ENCODE assay signal across 10 cellular contexts in the genomic region with DNA sequence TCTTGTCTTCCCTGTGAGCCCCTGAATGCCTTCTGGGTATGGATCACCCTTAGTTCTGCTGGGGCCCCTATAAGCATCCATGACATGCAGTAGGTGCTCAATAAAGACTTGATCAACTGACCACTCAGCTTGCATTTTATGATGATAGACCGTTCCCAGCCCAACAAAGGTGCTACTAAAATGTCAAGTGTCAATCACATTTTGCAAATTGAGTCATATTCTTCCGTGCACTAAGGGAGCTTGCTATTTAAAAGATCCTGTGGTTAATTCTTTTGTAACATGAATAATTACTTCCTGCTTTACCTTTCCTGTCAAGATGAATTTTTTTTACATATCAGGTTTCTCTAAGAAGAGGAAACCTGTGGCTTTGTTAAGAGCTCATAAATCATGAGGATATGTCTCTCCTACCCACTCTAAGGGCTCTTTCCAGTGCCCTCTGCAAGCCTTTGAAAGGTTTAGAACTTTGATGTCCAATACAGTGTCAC. TPM values are rescaled to one million over a fixed set of nuclear protein-coding genes. Genes with fewer than 3 reads are reported as not detected.
DNase-seq lines count a peak whose midpoint lies in the region; ATAC-seq, FAIRE-seq and TF ChIP-seq lines count a peak whose summit lies in the region.
"Had no signal": no experiment of that assay in that cellular context is flagged by ENCODE, and none has a peak within 500 bp of the region (broad histone marks: within the 10 kb centered on the region; RNA-seq: fewer than 3 reads in every experiment).

No MANE protein-coding gene starts in this region.

- H2AFZ ChIP-seq in OCI-LY3 (ENCODE audit: low read depth, low read length), result no peak overlapping the region
- H2AFZ ChIP-seq in H1 (ENCODE audit: low read length), result no peak overlapping the region

- no peak overlapping the region for H2BK20ac ChIP-seq in H1 (ENCODE audit: low read length)

- no peak overlapping the region for H3K27ac ChIP-seq in OCI-LY3 (ENCODE audit: low read length)
- no peak overlapping the region for H3K27ac ChIP-seq in H1 (ENCODE audit: low read depth, low read length)
- H3K27ac ChIP-seq in upper lobe of right lung, result no peak overlapping the region
- H3K27ac ChIP-seq: brain microvascular endothelial cell had no signal

- H3K4me3 ChIP-seq in OCI-LY3 (ENCODE audit: low read length), result peak overlapping the region; percentile 20; the same call in 1 of the 2 replicates
- no peak overlapping the region for H3K4me3 ChIP-seq in H1 (ENCODE audit: extremely low read depth in 1 of 4, insufficient read depth in 2 of 4, low read depth in 3 of 4, low read length in 4 of 4)
- H3K4me3 ChIP-seq in upper lobe of right lung, result no peak overlapping the region

- FAIRE-seq in H1 (lab: Jason Lieb, UNC), result no peak

- no peak overlapping the region for H3K4ac ChIP-seq in H1 (replicated peaks; ENCODE audit: insufficient read length, low read depth, low read length)

- no peak overlapping the region for H4K91ac ChIP-seq in H1 (replicated peaks; ENCODE audit: insufficient read length, low read length)

- WGBS in H1 (ENCODE audit: extremely low coverage in 1 of 2, insufficient coverage in 1 of 2, insufficient read length in 1 of 2, insufficient replicate concordance in 2 of 2, low coverage in 1 of 2, low lambda C conversion rate in 2 of 2, missing lambda C conversion rate in 1 of 2), 2 experiments, result 95% methylated on average over 2 of the region's 2 CpGs; no CpG with 5 or more reads in 1 of the 2 experiments

- H2BK5ac ChIP-seq in H1 (ENCODE audit: low read depth, low read length), result no peak overlapping the region

- no peak overlapping the region for H2BK15ac ChIP-seq in H1 (ENCODE audit: low read length)

- no peak overlapping the region for H4K8ac ChIP-seq in H1 (ENCODE audit: extremely low read depth, insufficient read depth, low read length)

- H3K79me2 ChIP-seq in OCI-LY3 (ENCODE audit: low read length), result peaks cover 47% of the 10 kb centered on the region
- peaks cover 0 to 2% of the 10 kb centered on the region in 2 experiments; a peak in 1 of 4 replicates for H3K79me2 ChIP-seq in H1 (ENCODE audit: control insufficient read depth in 1 of 2, insufficient read depth in 2 of 2, low read length in 2 of 2)

- H4K20me1 ChIP-seq in OCI-LY3 (ENCODE audit: insufficient read depth, low read length) (peaks cover 12% of the 10 kb centered on the region; the same call in 1 of the 2 replicates), H1 (replicated peaks in 1 of 2; ENCODE audit: control insufficient read depth in 1 of 2, insufficient read depth in 2 of 2, low read length in 2 of 2) (no peaks in the 10 kb centered on the region)

- ATAC-seq in HG02798 (IDR thresholded peaks at IDR 0.05; ENCODE audit: poor library complexity, unreplicated experiment) (peak; percentile 32), GM21526 (IDR thresholded peaks at IDR 0.05; ENCODE audit: low FRiP score, unreplicated experiment) (no peak), upper lobe of right lung (no peak)

- TF ChIP-seq CTCF in Calu3 (IDR thresholded peaks at IDR 0.05; ENCODE audit: unreplicated experiment) (no peak), OCI-LY3 (IDR thresholded peaks at IDR 0.05; ENCODE audit: low read depth, low read length) (no peak), H1 (IDR thresholded peaks at IDR 0.05; ENCODE audit: control extremely low read depth in 1 of 3, insufficient read depth in 1 of 3, low read depth in 1 of 3, low read length in 3 of 3) (no peak), upper lobe of right lung (IDR thresholded peaks at IDR 0.05) (no peak)

- DNase-seq in Calu3 (no peak), H1 (ENCODE audit: low read depth in 1 of 2, low spot score in 2 of 2) (no peak), NCI-H2081 (lab: John Stamatoyannopoulos, UW) (no peak), medulla oblongata (ENCODE audit: extremely low spot score) (no peak), upper lobe of right lung (no peak)
- DNase-seq: brain microvascular endothelial cell, SHP77 had no signal

- no peak overlapping the region for H2AK5ac ChIP-seq in H1 (ENCODE audit: low read depth, low read length)

- 0 out of 2 replicates have a peak overlapping the region, but pooled peaks have one; percentile 9 for H2BK12ac ChIP-seq in H1 (ENCODE audit: low read depth, low read length)

- no peak for TF ChIP-seq EP300 in H1 (IDR thresholded peaks at IDR 0.05; ENCODE audit: borderline replicate concordance in 1 of 2, low read depth in 2 of 2, low read length in 2 of 2)

- peak overlapping the region; percentile 53 for H3K4me2 ChIP-seq in OCI-LY3 (ENCODE audit: low read length)
- no peak overlapping the region for H3K4me2 ChIP-seq in H1 (ENCODE audit: insufficient read depth in 1 of 2, low read depth in 2 of 2, low read length in 2 of 2)

- H3K36me3 Mint-ChIP-seq in Calu3 (ENCODE audit: insufficient read depth, unreplicated experiment), result peaks cover 9% of the 10 kb centered on the region

- H3K9ac ChIP-seq in OCI-LY3 (ENCODE audit: low read length) (no peak overlapping the region), H1 (replicated peaks in 1 of 4; ENCODE audit: extremely low read depth in 1 of 4, low read depth in 3 of 4, low read length in 3 of 4) (no peak overlapping the region)

- peak overlapping the region; percentile 34 for H3K4me3 Mint-ChIP-seq in Calu3 (ENCODE audit: low read depth, unreplicated experiment)

- H3K14ac ChIP-seq in H1 (ENCODE audit: insufficient read length), result no peak overlapping the region

- CTCF ChIA-PET in Calu3 (lab: Charles Lee), result interaction anchor here (0.7 to 1.2 kb wide), 2 partner anchors 48 to 80 kb away, joined by 4 read pairs; no protein-coding TSS in a partner anchor
- CTCF ChIA-PET in H1 (lab: Charles Lee; ENCODE audit: partially characterized antibody), result interaction anchor here (1.1 to 1.3 kb wide), 2 partner anchors 20 to 99 kb away, joined by 3 read pairs; no protein-coding TSS in a partner anchor

- H3K23me2 ChIP-seq in H1 (ENCODE audit: low read depth, low read length), result no peaks in the 10 kb centered on the region

- POLR2A ChIA-PET in H1 (lab: Charles Lee; ENCODE audit: partially characterized antibody), result no interaction called here

- H3K79me1 ChIP-seq in H1 (ENCODE audit: low read depth, low read length), result no peaks in the 10 kb centered on the region; the same call in 1 of the 2 replicates

- H3K27ac Mint-ChIP-seq in Calu3 (ENCODE audit: unreplicated experiment), result peak overlapping the region; percentile 69

- TF ChIP-seq RAD21 in H1 (IDR thresholded peaks at IDR 0.05 in 1 of 2, conservative IDR thresholded peaks at IDR 0.05 in 1 of 2; ENCODE audit: low read depth in 2 of 2, low read length in 2 of 2), result no peak

- H3K27me3 ChIP-seq in OCI-LY3 (ENCODE audit: low read depth, low read length) (no peaks in the 10 kb centered on the region), H1 (replicated peaks in 1 of 4; ENCODE audit: control insufficient read depth in 3 of 4, extremely low read depth in 1 of 4, insufficient read depth in 3 of 4, low read length in 3 of 4) (no peaks in the 10 kb centered on the region), upper lobe of right lung (no peaks in the 10 kb centered on the region)
- H3K27me3 ChIP-seq: brain microvascular endothelial cell had no signal

- peaks cover 25% of the 10 kb centered on the region for H3K4me1 ChIP-seq in OCI-LY3 (ENCODE audit: low read length)
- H3K4me1 ChIP-seq in H1 (replicated peaks in 1 of 4; ENCODE audit: control insufficient read depth in 3 of 4, insufficient read depth in 4 of 4, low read length in 3 of 4), result peaks cover 3 to 12% (median 4%) of the 10 kb centered on the region in 4 experiments; a peak in 5 of 7 replicates
- no peaks in the 10 kb centered on the region for H3K4me1 ChIP-seq in upper lobe of right lung

- H3K36me3 ChIP-seq in OCI-LY3 (replicated peaks; ENCODE audit: low read depth, low read length) (peaks cover 16% of the 10 kb centered on the region), H1 (ENCODE audit: control insufficient read depth in 2 of 4, insufficient read depth in 4 of 4, low read length in 3 of 4) (no peaks in the 10 kb centered on the region), upper lobe of right lung (no peaks in the 10 kb centered on the region)
- H3K36me3 ChIP-seq: brain microvascular endothelial cell had no signal

- no peaks in the 10 kb centered on the region for H3K27me3 Mint-ChIP-seq in Calu3 (ENCODE audit: unreplicated experiment)

- no peak overlapping the region for H3K18ac ChIP-seq in H1 (ENCODE audit: extremely low read depth, low read length)

- no peak overlapping the region for H3K56ac ChIP-seq in H1 (replicated peaks; ENCODE audit: insufficient read length, low read depth, low read length)

- peaks cover 25% of the 10 kb centered on the region for H3K4me1 Mint-ChIP-seq in Calu3 (ENCODE audit: low read depth, unreplicated experiment)

- H3K9me3 Mint-ChIP-seq in Calu3 (ENCODE audit: low read depth, unreplicated experiment), result peaks cover 4% of the 10 kb centered on the region

- H3K23ac ChIP-seq in H1 (ENCODE audit: insufficient read length), result no peak overlapping the region

- no TSS peak for BruUV-seq in Calu3 (replicated peaks; lab: Mats Ljungman, UMichigan)

- H4K5ac ChIP-seq in H1 (ENCODE audit: insufficient read length, low read depth, low read length), result no peak overlapping the region

- H3K9me3 ChIP-seq in OCI-LY3 (ENCODE audit: insufficient read depth, low read length) (no peaks in the 10 kb centered on the region), H1 (ENCODE audit: insufficient read depth in 2 of 2, low read depth in 1 of 2, low read length in 1 of 2) (no peaks in the 10 kb centered on the region), upper lobe of right lung (no peaks in the 10 kb centered on the region)

- intact Hi-C loops in Calu3 (cut with micrococcal nuclease; ENCODE audit: unreplicated experiment) (no loop called here), upper lobe of right lung (cut with DNase I) (no loop called here)

- TF ChIP-seq POLR2A in H1 (IDR thresholded peaks at IDR 0.05; ENCODE audit: control extremely low read depth in 1 of 2, low read depth in 2 of 2, low read length in 2 of 2), result no peak

- no peak overlapping the region for H2BK120ac ChIP-seq in H1 (replicated peaks; ENCODE audit: low read depth, low read length)

TF ChIP-seq in H1, 55 proteins besides CTCF, POLR2A, EP300 and RAD21 (continues in another document):
- no peak for TF ChIP-seq RXRA (IDR thresholded peaks at IDR 0.05; ENCODE audit: insufficient read depth, low read depth, low read length)

RNA-seq across cellular contexts. Expression of a gene that starts 47.6 kb away (rescaled TPM):
- 97.9 and 105 TPM in 2 replicates for total RNA-seq in Calu3 (2022)
- 13.4 and 15.3 TPM in 2 replicates for total RNA-seq in H1 (2021; fragmentation: NEBNext Ultra II Directional; extraction: Animal tissue kit (Norgen Biotek cat#: 25700))
- 5.3 and 7.2 TPM in 2 replicates for polyA plus RNA-seq in H1 (2011; rRNA removed)
- 9.1 TPM for polyA plus RNA-seq in H1 (2011; cell fraction: cytosol; rRNA removed)
- polyA plus RNA-seq in H1 (2011; cell fraction: nucleus; rRNA removed), result 16.7 TPM
- polyA plus RNA-seq in H1 (2012, experiment 1 of 2), result 16.9 to 20.1 TPM (median 18.7 TPM) in 4 replicates
- polyA plus RNA-seq in H1 (2012, experiment 2 of 2), result 2.9 TPM
- 18.3 TPM for polyA plus RNA-seq in H1 (2013, experiment 1 of 2)
- 19.6 TPM for polyA plus RNA-seq in H1 (2013, experiment 2 of 2)
- 10.0 and 13.4 TPM in 2 replicates for polyA minus RNA-seq in H1 (2011; rRNA and poly(A)+ RNA removed)
- polyA minus RNA-seq in H1 (2011; cell fraction: cytosol; rRNA and poly(A)+ RNA removed), result 5.5 TPM
- polyA minus RNA-seq in H1 (2011; cell fraction: nucleus; rRNA and poly(A)+ RNA removed), result 13.2 TPM
- 61.3 TPM for total RNA-seq in upper lobe of right lung
